12 cellular contexts compared by ENCODE assay signal in genomic region chr3:168093229-168093628, GRCh38. TPM values are rescaled to one million over a fixed set of nuclear protein-coding genes. Genes with fewer than 3 reads are reported as not detected.
A peak's percentile ranks its signal among the peaks of the same experiment; 100 is the strongest.
DNase-seq lines count a peak whose midpoint lies in the region; ATAC-seq and TF ChIP-seq lines count a peak whose summit lies in the region.
"Had no signal": no experiment of that assay in that cellular context is flagged by ENCODE, and none has a peak within 500 bp of the region (broad histone marks: within the 10 kb centered on the region; RNA-seq: fewer than 3 reads in every experiment).

No MANE protein-coding gene starts in this region.

- DNase-seq in MCF 10A (ENCODE audit: unreplicated experiment) (no peak), breast epithelium (ENCODE audit: low spot score in 2 of 2) (no peak), ascending aorta (ENCODE audit: low spot score in 2 of 2) (no peak), type B pancreatic cell (ENCODE audit: extremely low spot score, unreplicated experiment) (no peak), germinal center (ENCODE audit: low spot score) (no peak)
- no peak for DNase-seq in activated CD4-positive, alpha-beta T cell treated with anti-CD3 and anti-CD28 coated beads for 48 hours
- DNase-seq: activated CD4-positive, alpha-beta T cell treated with anti-CD3 and anti-CD28 coated beads, Interleukin-2, amount 50 U/mL, for 4 hours; C1 segment of cervical spinal cord; NCI-H2171 treated with DMSO at 0.1 percent for 48 hours; pancreas had no signal

- H3K27ac Mint-ChIP-seq in MCF 10A (ENCODE audit: low read depth, unreplicated experiment) (no peak overlapping the region), type B pancreatic cell (peak overlapping the region; percentile 37)

- H3K9me3 Mint-ChIP-seq in MCF 10A (ENCODE audit: unreplicated experiment) (no peaks in the 10 kb centered on the region), type B pancreatic cell (no peaks in the 10 kb centered on the region)

- H3K9me3 ChIP-seq in breast epithelium, result no peaks in the 10 kb centered on the region
- no peaks in the 10 kb centered on the region for H3K9me3 ChIP-seq in ascending aorta
- no peaks in the 10 kb centered on the region for H3K9me3 ChIP-seq in liver (ENCODE audit: control insufficient read depth in 4 of 4, low read length in 3 of 4)
- H3K9me3 ChIP-seq: pancreas had no signal

- CTCF ChIA-PET in MCF 10A (lab: Yijun Ruan, JAX), result interaction anchor here (1.0 to 5.3 kb wide), 7 partner anchors 10 to 73 kb away, joined by 4 to 78 read pairs (median 6); no protein-coding TSS in a partner anchor

- peaks cover 12% of the 10 kb centered on the region for H3K36me3 Mint-ChIP-seq in MCF 10A (ENCODE audit: insufficient read depth, unreplicated experiment)
- peaks cover 3% of the 10 kb centered on the region for H3K36me3 Mint-ChIP-seq in type B pancreatic cell

- TSS peak; percentile 10 for BruUV-seq in MCF 10A (replicated peaks; lab: Mats Ljungman, UMichigan)

- WGBS in liver, result 29% methylated on average over 2 of the region's 2 CpGs

- H3K36me3 ChIP-seq in breast epithelium, result no peaks in the 10 kb centered on the region
- H3K36me3 ChIP-seq in ascending aorta, result no peaks in the 10 kb centered on the region
- no peaks in the 10 kb centered on the region for H3K36me3 ChIP-seq in liver (ENCODE audit: control insufficient read depth in 4 of 4, insufficient read depth in 3 of 4, low read depth in 1 of 4, low read length in 3 of 4)
- H3K36me3 ChIP-seq: pancreas had no signal

- TF ChIP-seq POLR2A in breast epithelium (IDR thresholded peaks at IDR 0.05), result no peak

- H3K4me1 ChIP-seq in breast epithelium (peaks cover 0 to 7% of the 10 kb centered on the region in 2 donors), ascending aorta (peaks cover 0 to 21% of the 10 kb centered on the region in 2 donors), liver (ENCODE audit: control insufficient read depth in 4 of 4, insufficient read depth in 4 of 4, low read length in 3 of 4) (peaks cover 12 to 73% (median 54%) of the 10 kb centered on the region in 4 donors)

- no peak for TF ChIP-seq RAD21 in liver (IDR thresholded peaks at IDR 0.05)

- H3K9ac ChIP-seq in liver (ENCODE audit: low read depth in 1 of 2, low read length in 2 of 2), result peak overlapping the region; percentile 24 to 65

- ATAC-seq in HG02798 (IDR thresholded peaks at IDR 0.05; ENCODE audit: poor library complexity, unreplicated experiment), result no peak
- ATAC-seq: pancreas had no signal

- TF ChIP-seq CTCF in MCF 10A (IDR thresholded peaks at IDR 0.05; ENCODE audit: unreplicated experiment) (no peak), breast epithelium (IDR thresholded peaks at IDR 0.05) (no peak), ascending aorta (IDR thresholded peaks at IDR 0.05) (no peak), liver (IDR thresholded peaks at IDR 0.05; ENCODE audit: low read depth, low read length, missing input control) (no peak), type B pancreatic cell (conservative IDR thresholded peaks at IDR 0.05) (no peak)

- POLR2A ChIA-PET in MCF 10A (lab: Yijun Ruan, JAX), result interaction anchor here (0.6 to 5.1 kb wide), 7 partner anchors 14 to 958 kb away, joined by 3 to 39 read pairs (median 19); partner anchors contain the start of gene SERPINI1

- intact Hi-C loops in MCF 10A (cut with micrococcal nuclease) (no loop called here), breast epithelium (cut with DNase I; ENCODE audit: low total_unique reads) (no loop called here), ascending aorta (cut with DNase I) (loop anchor here (10.0 kb wide), 1 partner anchor 1872 kb away; the partner anchor contains the start of gene SEC62)

- H3K4me3 ChIP-seq in breast epithelium (peak overlapping the region in 1 of 3 donors; percentile 89), ascending aorta (peak overlapping the region in 1 of 2 donors; percentile 79), liver (ENCODE audit: low read depth in 1 of 3, low read length in 3 of 3) (peak overlapping the region; percentile 42 to 97 (median 90))

- peaks cover 34% of the 10 kb centered on the region for H3K4me1 Mint-ChIP-seq in MCF 10A (ENCODE audit: insufficient read depth, unreplicated experiment)
- peaks cover 48% of the 10 kb centered on the region for H3K4me1 Mint-ChIP-seq in type B pancreatic cell (ENCODE audit: unreplicated experiment)

- no peaks in the 10 kb centered on the region for H3K27me3 Mint-ChIP-seq in MCF 10A (ENCODE audit: insufficient read depth, unreplicated experiment)
- peaks cover 3% of the 10 kb centered on the region for H3K27me3 Mint-ChIP-seq in type B pancreatic cell

- H3K4me3 Mint-ChIP-seq in MCF 10A (ENCODE audit: unreplicated experiment), result peak overlapping the region; percentile 80
- H3K4me3 Mint-ChIP-seq in type B pancreatic cell, result peak overlapping the region; percentile 88

- H3K27ac ChIP-seq in breast epithelium (no peak overlapping the region), ascending aorta (peak overlapping the region; percentile 44 to 93), liver (ENCODE audit: low read depth in 1 of 2, low read length in 2 of 2) (no peak overlapping the region)
- H3K27ac ChIP-seq: pancreas had no signal

- H3K27me3 ChIP-seq in breast epithelium (no peaks in the 10 kb centered on the region), ascending aorta (no peaks in the 10 kb centered on the region), liver (ENCODE audit: control insufficient read depth in 4 of 4, insufficient read depth in 4 of 4, low read length in 3 of 4) (no peaks in the 10 kb centered on the region)
- H3K27me3 ChIP-seq: pancreas had no signal

TF ChIP-seq in liver, 16 proteins besides CTCF, POLR2A, EP300 and RAD21:
- TF ChIP-seq, protein P1, sequence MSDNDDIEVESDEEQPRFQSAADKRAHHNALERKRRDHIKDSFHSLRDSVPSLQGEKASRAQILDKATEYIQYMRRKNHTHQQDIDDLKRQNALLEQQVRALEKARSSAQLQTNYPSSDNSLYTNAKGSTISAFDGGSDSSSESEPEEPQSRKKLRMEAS (IDR thresholded peaks at IDR 0.05), result no peak
- no peak for TF ChIP-seq FOXA1 (IDR thresholded peaks at IDR 0.05)
- TF ChIP-seq GABPA (IDR thresholded peaks at IDR 0.05 in 1 of 2, conservative IDR thresholded peaks at IDR 0.05 in 1 of 2), result no peak
- TF ChIP-seq, protein P2, sequence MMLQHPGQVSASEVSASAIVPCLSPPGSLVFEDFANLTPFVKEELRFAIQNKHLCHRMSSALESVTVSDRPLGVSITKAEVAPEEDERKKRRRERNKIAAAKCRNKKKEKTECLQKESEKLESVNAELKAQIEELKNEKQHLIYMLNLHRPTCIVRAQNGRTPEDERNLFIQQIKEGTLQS (IDR thresholded peaks at IDR 0.05), result no peak
- TF ChIP-seq FOXA2 (IDR thresholded peaks at IDR 0.05), result no peak
- TF ChIP-seq, protein P3, sequence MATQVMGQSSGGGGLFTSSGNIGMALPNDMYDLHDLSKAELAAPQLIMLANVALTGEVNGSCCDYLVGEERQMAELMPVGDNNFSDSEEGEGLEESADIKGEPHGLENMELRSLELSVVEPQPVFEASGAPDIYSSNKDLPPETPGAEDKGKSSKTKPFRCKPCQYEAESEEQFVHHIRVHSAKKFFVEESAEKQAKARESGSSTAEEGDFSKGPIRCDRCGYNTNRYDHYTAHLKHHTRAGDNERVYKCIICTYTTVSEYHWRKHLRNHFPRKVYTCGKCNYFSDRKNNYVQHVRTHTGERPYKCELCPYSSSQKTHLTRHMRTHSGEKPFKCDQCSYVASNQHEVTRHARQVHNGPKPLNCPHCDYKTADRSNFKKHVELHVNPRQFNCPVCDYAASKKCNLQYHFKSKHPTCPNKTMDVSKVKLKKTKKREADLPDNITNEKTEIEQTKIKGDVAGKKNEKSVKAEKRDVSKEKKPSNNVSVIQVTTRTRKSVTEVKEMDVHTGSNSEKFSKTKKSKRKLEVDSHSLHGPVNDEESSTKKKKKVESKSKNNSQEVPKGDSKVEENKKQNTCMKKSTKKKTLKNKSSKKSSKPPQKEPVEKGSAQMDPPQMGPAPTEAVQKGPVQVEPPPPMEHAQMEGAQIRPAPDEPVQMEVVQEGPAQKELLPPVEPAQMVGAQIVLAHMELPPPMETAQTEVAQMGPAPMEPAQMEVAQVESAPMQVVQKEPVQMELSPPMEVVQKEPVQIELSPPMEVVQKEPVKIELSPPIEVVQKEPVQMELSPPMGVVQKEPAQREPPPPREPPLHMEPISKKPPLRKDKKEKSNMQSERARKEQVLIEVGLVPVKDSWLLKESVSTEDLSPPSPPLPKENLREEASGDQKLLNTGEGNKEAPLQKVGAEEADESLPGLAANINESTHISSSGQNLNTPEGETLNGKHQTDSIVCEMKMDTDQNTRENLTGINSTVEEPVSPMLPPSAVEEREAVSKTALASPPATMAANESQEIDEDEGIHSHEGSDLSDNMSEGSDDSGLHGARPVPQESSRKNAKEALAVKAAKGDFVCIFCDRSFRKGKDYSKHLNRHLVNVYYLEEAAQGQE (IDR thresholded peaks at IDR 0.05), result no peak
- TF ChIP-seq ZBTB33 (IDR thresholded peaks at IDR 0.05), result no peak

RNA-seq across cellular contexts. Expression of gene GOLIM4, which starts 2.5 kb away (rescaled TPM):
- 21.5 and 25.8 TPM in 2 replicates for total RNA-seq in MCF 10A (2022)
- total RNA-seq in breast epithelium, result 10 to 100 TPM; 21.4 to 34.9 (median 33.8) TPM
- 43.1 TPM for total RNA-seq in ascending aorta
- 10 to 100 TPM; 17.9 to 47.9 TPM for total RNA-seq in liver
- 10 to 100 TPM; 22.5 to 43.0 TPM for polyA plus RNA-seq in liver
- 29.9 and 36.6 TPM in 2 replicates for total RNA-seq in type B pancreatic cell (ENCODE audit: low replicate concordance)

Comparison
In these comparisons a context has a peak if more than half of its experiments do, and no peak if none do; other contexts are left out.
1. H3K27ac ChIP-seq: peak in ascending aorta (2 of 2); none in breast epithelium (0 of 2) and liver (0 of 2).